In genomic region chr6:34514112-34514511, GRCh38 we compare ENCODE assay signal across 27 cellular contexts. TPM values are rescaled to one million over a fixed set of nuclear protein-coding genes. Genes with fewer than 3 reads are reported as not detected.
DNase-seq lines count a peak whose midpoint lies in the region; ATAC-seq and TF ChIP-seq lines count a peak whose summit lies in the region.
"Had no signal": no experiment of that assay in that cellular context is flagged by ENCODE, and none has a peak within 500 bp of the region (broad histone marks: within the 10 kb centered on the region; RNA-seq: fewer than 3 reads in every experiment).

No MANE protein-coding gene starts in this region.

- DNase-seq in WTC11 (ENCODE audit: low spot score): no peak
- no peak for DNase-seq in glutamatergic neuron
- DNase-seq in nephron progenitor cell: no peak
- DNase-seq in activated CD4-positive, CD25-positive, alpha-beta regulatory T cell treated with anti-CD3 and anti-CD28 coated beads, Interleukin-2, amount 50 U/mL, for 72 hours: no peak
- DNase-seq in KG1 (lab: John Stamatoyannopoulos, UW): no peak
- no peak for DNase-seq in SHP77 treated with DMSO at 0.1 percent for 48 hours (lab: John Stamatoyannopoulos, UW)
- DNase-seq: activated CD8-positive, alpha-beta memory T cell treated with anti-CD3 and anti-CD28 coated beads, Interleukin-2, amount 50 U/mL, for 4 hours; DMS53; mammary epithelial cell; RPMI8226; stimulated activated CD4-positive, alpha-beta T cell treated with anti-CD3 and anti-CD28 coated beads, Interleukin-4, amount 100 ng/mL, for 4 hours; T-helper 2 cell had no signal

- H3K4me3 Mint-ChIP-seq in WTC11: peak overlapping the region; percentile 94
- peak overlapping the region; percentile 79 for H3K4me3 Mint-ChIP-seq in glutamatergic neuron (ENCODE audit: unreplicated experiment)
- peak overlapping the region; percentile 73 for H3K4me3 Mint-ChIP-seq in nephron progenitor cell
- H3K4me3 Mint-ChIP-seq: activated naive CD8-positive, alpha-beta T cell treated with anti-CD3 and anti-CD28 coated beads, Interleukin-2, amount 50 U/mL, for 24 hours; activated T-helper 17 cell treated with anti-CD3 and anti-CD28 coated beads, Interleukin-2, amount 50 U/mL, for 72 hours; B cell; dendritic cell treated with granulocyte-macrophage colony-stimulating factor and Interleukin-4, amounts not matched to agents 40 ng/mL and 50 ng/mL, for 4 days; stimulated activated naive CD8-positive, alpha-beta T cell treated with anti-CD3 and anti-CD28 coated beads, Interleukin-15, Interleukin-2, amounts not matched to agents 100 ng/mL and 50 ng/mL, for 24 hours had no signal

- H3K27ac Mint-ChIP-seq in WTC11: no peak overlapping the region
- no peak overlapping the region for H3K27ac Mint-ChIP-seq in glutamatergic neuron (ENCODE audit: unreplicated experiment)
- H3K27ac Mint-ChIP-seq in nephron progenitor cell: no peak overlapping the region
- H3K27ac Mint-ChIP-seq: activated naive CD8-positive, alpha-beta T cell treated with anti-CD3 and anti-CD28 coated beads, Interleukin-2, amount 50 U/mL, for 24 hours; activated T-helper 17 cell treated with anti-CD3 and anti-CD28 coated beads, Interleukin-2, amount 50 U/mL, for 72 hours; B cell; dendritic cell treated with granulocyte-macrophage colony-stimulating factor and Interleukin-4, amounts not matched to agents 40 ng/mL and 50 ng/mL, for 4 days; stimulated activated naive CD8-positive, alpha-beta T cell treated with anti-CD3 and anti-CD28 coated beads, Interleukin-15, Interleukin-2, amounts not matched to agents 100 ng/mL and 50 ng/mL, for 24 hours had no signal

- peak overlapping the region; percentile 55; the same call in 1 of the 2 replicates for H3K9ac ChIP-seq in ES-I3 (ENCODE audit: low read depth, low read length)
- H3K9ac ChIP-seq: SK-N-SH had no signal

- CTCF ChIA-PET in WTC11 (lab: Charles Lee): interaction anchor here (1.0 to 3.0 kb wide), 4 partner anchors 13 to 351 kb away, joined by 3 to 11 read pairs (median 3); no protein-coding TSS in a partner anchor

- TF ChIP-seq CTCF in WTC11 (IDR thresholded peaks at IDR 0.05): no peak
- TF ChIP-seq CTCF in glutamatergic neuron (IDR thresholded peaks at IDR 0.05; ENCODE audit: partially characterized antibody, unreplicated experiment): no peak
- no peak for TF ChIP-seq CTCF in nephron progenitor cell (IDR thresholded peaks at IDR 0.05)

- H3K36me3 Mint-ChIP-seq in WTC11 (no peaks in the 10 kb centered on the region), glutamatergic neuron (ENCODE audit: unreplicated experiment) (peaks cover 6% of the 10 kb centered on the region), nephron progenitor cell (ENCODE audit: low read depth) (peaks cover 6% of the 10 kb centered on the region)

- ATAC-seq in WTC11 (no peak), HG02588 (IDR thresholded peaks at IDR 0.05; ENCODE audit: unreplicated experiment) (no peak)
- ATAC-seq: activated naive CD8-positive, alpha-beta T cell treated with anti-CD3 and anti-CD28 coated beads, Interleukin-2, amount 50 U/mL, for 24 hours; activated T-helper 17 cell treated with anti-CD3 and anti-CD28 coated beads, Interleukin-2, amount 50 U/mL, for 72 hours had no signal

- no peaks in the 10 kb centered on the region; the same call in 1 of the 2 replicates for H3K4me1 ChIP-seq in ES-I3 (ENCODE audit: insufficient read depth, low read length)
- H3K4me1 ChIP-seq: breast epithelium had no signal

- POLR2A ChIA-PET in WTC11 (lab: Charles Lee): no interaction called here

- H3K9me3 ChIP-seq in ES-I3 (ENCODE audit: control insufficient read depth, insufficient read depth, low read length): no peaks in the 10 kb centered on the region
- H3K9me3 ChIP-seq: breast epithelium, SK-N-SH had no signal

- H3K27me3 Mint-ChIP-seq in WTC11 (ENCODE audit: low read depth) (peaks cover 3% of the 10 kb centered on the region), glutamatergic neuron (ENCODE audit: unreplicated experiment) (peaks cover 7% of the 10 kb centered on the region), nephron progenitor cell (ENCODE audit: low read depth, poor library complexity) (peaks cover 44% of the 10 kb centered on the region)

- H3K9me3 Mint-ChIP-seq in WTC11 (peaks cover 13% of the 10 kb centered on the region; the same call in 1 of the 2 replicates), glutamatergic neuron (ENCODE audit: unreplicated experiment) (no peaks in the 10 kb centered on the region), nephron progenitor cell (peaks cover 13% of the 10 kb centered on the region)

- H3K4me1 Mint-ChIP-seq in WTC11: peaks cover 28% of the 10 kb centered on the region
- peaks cover 15% of the 10 kb centered on the region for H3K4me1 Mint-ChIP-seq in glutamatergic neuron (ENCODE audit: low read depth, unreplicated experiment)
- peaks cover 60% of the 10 kb centered on the region for H3K4me1 Mint-ChIP-seq in nephron progenitor cell
- H3K4me1 Mint-ChIP-seq: activated naive CD8-positive, alpha-beta T cell treated with anti-CD3 and anti-CD28 coated beads, Interleukin-2, amount 50 U/mL, for 24 hours; activated T-helper 17 cell treated with anti-CD3 and anti-CD28 coated beads, Interleukin-2, amount 50 U/mL, for 72 hours; B cell had no signal

- no peaks in the 10 kb centered on the region for H3K36me3 ChIP-seq in ES-I3 (ENCODE audit: insufficient read depth, low read length)
- H3K36me3 ChIP-seq: breast epithelium, tibial nerve had no signal

TF ChIP-seq in WTC11, 78 proteins besides CTCF, POLR2A, EP300 and RAD21:
- TF ChIP-seq FOXP1 (CRISPR knock-in tag; IDR thresholded peaks at IDR 0.05; ENCODE audit: borderline replicate concordance) (no peak), ZSCAN18 (CRISPR knock-in tag; IDR thresholded peaks at IDR 0.05) (no peak), USF1 (CRISPR knock-in tag; IDR thresholded peaks at IDR 0.05) (no peak), EMX1 (CRISPR knock-in tag; IDR thresholded peaks at IDR 0.05) (no peak), ZNF416 (CRISPR knock-in tag; IDR thresholded peaks at IDR 0.05) (no peak), ZNF317 (CRISPR knock-in tag; IDR thresholded peaks at IDR 0.05; ENCODE audit: borderline replicate concordance, low read depth) (no peak), CBFB (CRISPR knock-in tag; IDR thresholded peaks at IDR 0.05; ENCODE audit: low read depth) (no peak), PRRX2 (CRISPR knock-in tag; IDR thresholded peaks at IDR 0.05) (no peak), OVOL2 (CRISPR knock-in tag; IDR thresholded peaks at IDR 0.05; ENCODE audit: borderline replicate concordance) (no peak), ESRRA (CRISPR knock-in tag; IDR thresholded peaks at IDR 0.05; ENCODE audit: borderline replicate concordance) (no peak), TEAD4 (CRISPR knock-in tag; IDR thresholded peaks at IDR 0.05) (no peak), ZNF532 (CRISPR knock-in tag; IDR thresholded peaks at IDR 0.05; ENCODE audit: borderline replicate concordance) (no peak), GTF2I (CRISPR knock-in tag; conservative IDR thresholded peaks at IDR 0.05) (no peak), RORB (CRISPR knock-in tag; IDR thresholded peaks at IDR 0.05) (no peak)

RNA-seq across cellular contexts. Expression of gene SPDEF, which starts 42.0 kb away (rescaled TPM):
- total RNA-seq in WTC11 (2021): 0.44 to 0.72 TPM (median 0.50 TPM) in 3 replicates
- not detected for total RNA-seq in glutamatergic neuron (ENCODE audit: unreplicated experiment)
- total RNA-seq: B cell, IMR-90, kidney epithelial cell, M059J, myocyte, osteoblast, tibial nerve had no signal

RNA-seq across cellular contexts. Expression of gene PACSIN1, which starts 48.2 kb away (rescaled TPM):
- total RNA-seq in WTC11 (2021) (10.6 to 12.6 TPM (median 10.7 TPM) in 3 replicates), glutamatergic neuron (ENCODE audit: unreplicated experiment) (0.47 TPM)
- total RNA-seq: IMR-90, mammary epithelial cell, osteoblast had no signal
